ENCODE assay signal across 21 cellular contexts in genomic region chr10:35803046-35803445, GRCh38.
DNase-seq lines count a peak whose midpoint lies in the region; ATAC-seq and TF ChIP-seq lines count a peak whose summit lies in the region.
"Had no signal": no experiment of that assay in that cellular context is flagged by ENCODE, and none has a peak within 500 bp of the region (broad histone marks: within the 10 kb centered on the region; RNA-seq: fewer than 3 reads in every experiment).

No MANE protein-coding gene starts in this region.

- H4K8ac ChIP-seq in neuronal stem cell (ENCODE audit: low read depth, low read length) (no peak overlapping the region), trophoblast cell (ENCODE audit: low read depth, low read length) (no peak overlapping the region)

- H3K27me3 Mint-ChIP-seq in chondrocyte (ENCODE audit: low read depth) = no peaks in the 10 kb centered on the region
- H3K27me3 Mint-ChIP-seq: CD4-positive, CD25-positive, alpha-beta regulatory T cell had no signal

- H2BK12ac ChIP-seq in neuronal stem cell (ENCODE audit: low read length) = no peak overlapping the region
- no peak overlapping the region for H2BK12ac ChIP-seq in trophoblast cell (ENCODE audit: low read length)

- H3K27me3 ChIP-seq in neuronal stem cell (ENCODE audit: control insufficient read depth in 3 of 3, insufficient read depth in 3 of 3, low read depth in 1 of 3, low read length in 3 of 3) = no peaks in the 10 kb centered on the region
- H3K27me3 ChIP-seq in trophoblast cell (ENCODE audit: insufficient read depth, low read length) = no peaks in the 10 kb centered on the region
- H3K27me3 ChIP-seq: BE2C had no signal

- no peak overlapping the region for H4K12ac ChIP-seq in trophoblast cell (ENCODE audit: low read depth, low read length)

- H3K79me1 ChIP-seq in neuronal stem cell (ENCODE audit: low read depth, low read length) (no peaks in the 10 kb centered on the region), trophoblast cell (ENCODE audit: low read length) (no peaks in the 10 kb centered on the region)

- H3K27ac ChIP-seq in neuronal stem cell (replicated peaks; ENCODE audit: low read length) (peak overlapping the region; percentile 45), trophoblast cell (ENCODE audit: low read depth, low read length) (no peak overlapping the region)
- H3K27ac ChIP-seq: GM23248 had no signal

- peaks cover 7% of the 10 kb centered on the region for H3K36me3 Mint-ChIP-seq in chondrocyte (ENCODE audit: low read depth)
- H3K36me3 Mint-ChIP-seq: CD4-positive, CD25-positive, alpha-beta regulatory T cell; CD8-positive, alpha-beta memory T cell had no signal

- H3K9ac ChIP-seq in neuronal stem cell (ENCODE audit: low read depth, low read length, poor library complexity) (no peak overlapping the region), trophoblast cell (ENCODE audit: low read length) (no peak overlapping the region)
- H3K9ac ChIP-seq: GM23248 had no signal

- no peak for TF ChIP-seq CTCF in chondrocyte (IDR thresholded peaks at IDR 0.05)

- H3K9me3 Mint-ChIP-seq in chondrocyte (ENCODE audit: low read depth) = peaks cover 11% of the 10 kb centered on the region
- H3K9me3 Mint-ChIP-seq: HFFc6 had no signal

- ATAC-seq in GM18517 (IDR thresholded peaks at IDR 0.05; ENCODE audit: unreplicated experiment) (no peak), HG03439 (IDR thresholded peaks at IDR 0.05; ENCODE audit: unreplicated experiment) (no peak)
- ATAC-seq: HCT116, K562 had no signal

- peak overlapping the region; percentile 69 for H3K27ac Mint-ChIP-seq in chondrocyte (ENCODE audit: unreplicated experiment)
- H3K27ac Mint-ChIP-seq: CD4-positive, CD25-positive, alpha-beta regulatory T cell; CD8-positive, alpha-beta memory T cell; HFFc6 had no signal

- no peak overlapping the region for H2BK5ac ChIP-seq in neuronal stem cell (ENCODE audit: low read length)
- H2BK5ac ChIP-seq in trophoblast cell (ENCODE audit: low read depth, low read length, poor library complexity) = no peak overlapping the region

- H4K91ac ChIP-seq in neuronal stem cell (ENCODE audit: low read depth, low read length, poor library complexity) = no peak overlapping the region
- H4K91ac ChIP-seq in trophoblast cell (ENCODE audit: low read depth, low read length) = no peak overlapping the region

- DNase-seq in chondrocyte (ENCODE audit: low spot score) (no peak), islet precursor cell (peak; percentile 67), neuronal stem cell (ENCODE audit: low spot score) (no peak), trophoblast cell (no peak), NCI-H2107 treated with DMSO at 0.1 percent for 48 hours (lab: John Stamatoyannopoulos, UW; ENCODE audit: unreplicated experiment) (no peak)
- DNase-seq: ACHN; BE2C; C1 segment of cervical spinal cord; CD4-positive, CD25-positive, alpha-beta regulatory T cell; CD8-positive, alpha-beta memory T cell; COR-L47; DMS 273 treated with DMSO at 0.1 percent for 48 hours; GF-D8; GM23248; H7; HFFc6; IMR-90 had no signal

- H3K9me3 ChIP-seq in neuronal stem cell (replicated peaks in 1 of 2; ENCODE audit: control insufficient read depth in 2 of 2, insufficient read depth in 1 of 2, low read depth in 1 of 2, low read length in 2 of 2) = no peaks in the 10 kb centered on the region
- no peaks in the 10 kb centered on the region for H3K9me3 ChIP-seq in trophoblast cell (ENCODE audit: insufficient read depth, low read depth, low read length)
- H3K9me3 ChIP-seq: BE2C had no signal

- H2BK15ac ChIP-seq in neuronal stem cell (ENCODE audit: low read length) = no peak overlapping the region

- H3K36me3 ChIP-seq in neuronal stem cell (replicated peaks in 1 of 2; ENCODE audit: control insufficient read depth in 2 of 2, insufficient read depth in 2 of 2, low read length in 2 of 2) (no peaks in the 10 kb centered on the region), trophoblast cell (ENCODE audit: control insufficient read depth in 1 of 2, insufficient read depth in 2 of 2, low read length in 2 of 2) (no peaks in the 10 kb centered on the region)
- H3K36me3 ChIP-seq: BE2C had no signal

- WGBS in neuronal stem cell (ENCODE audit: extremely low coverage in 2 of 2, insufficient read length in 2 of 2, insufficient replicate concordance in 1 of 2), 2 donors = no CpG with 5 or more reads among the region's 2 CpGs
- WGBS in trophoblast cell (ENCODE audit: extremely low coverage, insufficient coverage, insufficient read length) = no CpG with 5 or more reads among the region's 2 CpGs

- H3K4me1 Mint-ChIP-seq in chondrocyte (ENCODE audit: low read depth) = peaks cover 51% of the 10 kb centered on the region
- H3K4me1 Mint-ChIP-seq: CD4-positive, CD25-positive, alpha-beta regulatory T cell; CD8-positive, alpha-beta memory T cell had no signal

- H2AK5ac ChIP-seq in neuronal stem cell (ENCODE audit: low read depth, low read length) (no peak overlapping the region), trophoblast cell (ENCODE audit: low read length) (no peak overlapping the region)

- no peak overlapping the region for H2AFZ ChIP-seq in neuronal stem cell (ENCODE audit: low read length)
- H2AFZ ChIP-seq in trophoblast cell (ENCODE audit: insufficient read depth, low read length, poor library complexity) = no peak overlapping the region
- H2AFZ ChIP-seq: GM23248 had no signal

- no peak overlapping the region for H3K14ac ChIP-seq in neuronal stem cell (ENCODE audit: low read length)
- no peak overlapping the region for H3K14ac ChIP-seq in trophoblast cell (ENCODE audit: low read length)

- H3K4ac ChIP-seq in neuronal stem cell (ENCODE audit: low read length) = no peak overlapping the region
- H3K4ac ChIP-seq in trophoblast cell (ENCODE audit: low read depth, low read length) = no peak overlapping the region

- H2BK120ac ChIP-seq in neuronal stem cell (ENCODE audit: low read depth, low read length) (no peak overlapping the region), trophoblast cell (ENCODE audit: insufficient read depth, low read length, poor library complexity) (no peak overlapping the region)

- no peak overlapping the region for H3K4me3 Mint-ChIP-seq in chondrocyte (ENCODE audit: unreplicated experiment)
- H3K4me3 Mint-ChIP-seq: CD4-positive, CD25-positive, alpha-beta regulatory T cell; CD8-positive, alpha-beta memory T cell; HFFc6 had no signal

- H3K4me1 ChIP-seq in neuronal stem cell (ENCODE audit: control insufficient read depth in 2 of 2, insufficient read depth in 1 of 2, low read depth in 1 of 2, low read length in 2 of 2) (peaks cover 0 to 5% of the 10 kb centered on the region in 2 donors), trophoblast cell (ENCODE audit: control insufficient read depth in 1 of 2, insufficient read depth in 2 of 2, low read length in 2 of 2) (no peaks in the 10 kb centered on the region)
- H3K4me1 ChIP-seq: BE2C had no signal

- H3K18ac ChIP-seq in neuronal stem cell (ENCODE audit: low read length) (no peak overlapping the region), trophoblast cell (ENCODE audit: low read length) (no peak overlapping the region)

- no peaks in the 10 kb centered on the region for H3K79me2 ChIP-seq in trophoblast cell (ENCODE audit: control insufficient read depth, insufficient read depth, low read length, poor library complexity)

- H3K4me2 ChIP-seq in neuronal stem cell (ENCODE audit: insufficient read depth, low read length, poor library complexity, severe bottlenecking) (no peak overlapping the region), trophoblast cell (ENCODE audit: low read length) (no peak overlapping the region)

- H3K23ac ChIP-seq in neuronal stem cell (ENCODE audit: low read depth, low read length, poor library complexity) (no peak overlapping the region), trophoblast cell (ENCODE audit: low read length) (no peak overlapping the region)

- no peak overlapping the region for H3K4me3 ChIP-seq in neuronal stem cell (ENCODE audit: low read length in 2 of 2)
- H3K4me3 ChIP-seq in trophoblast cell (ENCODE audit: low read depth, low read length) = no peak overlapping the region
- H3K4me3 ChIP-seq: GM23248, K562 had no signal
